In genomic region chr18:11124054-11124453, GRCh38 we compare ENCODE assay signal across 1 cellular context.
TF ChIP-seq lines count a peak whose summit lies in the region.

No MANE protein-coding gene starts in this region.

TF ChIP-seq in HepG2, 621 proteins besides CTCF, POLR2A, EP300 and RAD21 (continued from another document):
- TF ChIP-seq, protein P1, sequence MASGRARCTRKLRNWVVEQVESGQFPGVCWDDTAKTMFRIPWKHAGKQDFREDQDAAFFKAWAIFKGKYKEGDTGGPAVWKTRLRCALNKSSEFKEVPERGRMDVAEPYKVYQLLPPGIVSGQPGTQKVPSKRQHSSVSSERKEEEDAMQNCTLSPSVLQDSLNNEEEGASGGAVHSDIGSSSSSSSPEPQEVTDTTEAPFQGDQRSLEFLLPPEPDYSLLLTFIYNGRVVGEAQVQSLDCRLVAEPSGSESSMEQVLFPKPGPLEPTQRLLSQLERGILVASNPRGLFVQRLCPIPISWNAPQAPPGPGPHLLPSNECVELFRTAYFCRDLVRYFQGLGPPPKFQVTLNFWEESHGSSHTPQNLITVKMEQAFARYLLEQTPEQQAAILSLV (CRISPR knock-in tag; IDR thresholded peaks at IDR 0.05; ENCODE audit: borderline replicate concordance), result no peak
- TF ChIP-seq ZNF749 (CRISPR knock-in tag; IDR thresholded peaks at IDR 0.05; ENCODE audit: borderline replicate concordance) (no peak), ZMAT3 (CRISPR knock-in tag; conservative IDR thresholded peaks at IDR 0.05) (no peak), NFKB2 (CRISPR knock-in tag; IDR thresholded peaks at IDR 0.05; ENCODE audit: borderline replicate concordance) (no peak), ARHGAP35 (CRISPR knock-in tag; IDR thresholded peaks at IDR 0.05; ENCODE audit: borderline replicate concordance) (no peak), GATA4 (IDR thresholded peaks at IDR 0.05; ENCODE audit: borderline replicate concordance, low read depth) (no peak), CEBPG (CRISPR knock-in tag; IDR thresholded peaks at IDR 0.05) (peak; percentile 92), CENPX (CRISPR knock-in tag; IDR thresholded peaks at IDR 0.05) (no peak), RFX5 (IDR thresholded peaks at IDR 0.05; ENCODE audit: low read depth, low read length) (no peak), SOX13 (IDR thresholded peaks at IDR 0.05) (no peak), SOX13 (CRISPR knock-in tag; conservative IDR thresholded peaks at IDR 0.05 in 1 of 2, IDR thresholded peaks at IDR 0.05 in 1 of 2) (peak in 1 of 2 experiments; percentile 88; a peak in 2 of 4 replicates), ZFP1 (CRISPR knock-in tag; IDR thresholded peaks at IDR 0.05) (no peak), SKI (IDR thresholded peaks at IDR 0.05; ENCODE audit: partially characterized antibody) (no peak), SIX1 (CRISPR knock-in tag; IDR thresholded peaks at IDR 0.05; ENCODE audit: borderline replicate concordance) (peak; percentile 28; the same call in 1 of the 2 replicates), ARID5B (CRISPR knock-in tag; IDR thresholded peaks at IDR 0.05) (peak; percentile 42; the same call in 1 of the 2 replicates), ZNF24 (IDR thresholded peaks at IDR 0.05) (peak; percentile 83), FOXC1 (CRISPR knock-in tag; IDR thresholded peaks at IDR 0.05; ENCODE audit: borderline replicate concordance) (no peak), KMT2B (CRISPR knock-in tag; IDR thresholded peaks at IDR 0.05) (no peak), GATAD2A (CRISPR knock-in tag; IDR thresholded peaks at IDR 0.05) (peak; percentile 52), ADNP (CRISPR knock-in tag; IDR thresholded peaks at IDR 0.05) (no peak), ZNF570 (CRISPR knock-in tag; IDR thresholded peaks at IDR 0.05; ENCODE audit: borderline replicate concordance) (no peak), NONO (IDR thresholded peaks at IDR 0.05) (no peak), NONO (CRISPR knock-in tag; conservative IDR thresholded peaks at IDR 0.05) (no peak), ZNF766 (CRISPR knock-in tag; IDR thresholded peaks at IDR 0.05; ENCODE audit: borderline replicate concordance) (no peak), KAT2B (IDR thresholded peaks at IDR 0.05; ENCODE audit: borderline replicate concordance, low read depth, low read length) (no peak), HOMEZ (CRISPR knock-in tag; IDR thresholded peaks at IDR 0.05; ENCODE audit: low read depth) (0 out of 2 replicates have a peak, but pooled peaks have one; percentile 19), ZNF747 (CRISPR knock-in tag; IDR thresholded peaks at IDR 0.05; ENCODE audit: borderline replicate concordance) (no peak), SIX4 (CRISPR knock-in tag; IDR thresholded peaks at IDR 0.05) (0 out of 2 replicates have a peak, but pooled peaks have one; percentile 60), SOX5 (CRISPR knock-in tag; IDR thresholded peaks at IDR 0.05; ENCODE audit: borderline replicate concordance) (peak; percentile 29; the same call in 1 of the 2 replicates), RBM22 (optimal IDR thresholded peaks at IDR 0.05; ENCODE audit: low read length) (no peak)
- TF ChIP-seq, protein P2, sequence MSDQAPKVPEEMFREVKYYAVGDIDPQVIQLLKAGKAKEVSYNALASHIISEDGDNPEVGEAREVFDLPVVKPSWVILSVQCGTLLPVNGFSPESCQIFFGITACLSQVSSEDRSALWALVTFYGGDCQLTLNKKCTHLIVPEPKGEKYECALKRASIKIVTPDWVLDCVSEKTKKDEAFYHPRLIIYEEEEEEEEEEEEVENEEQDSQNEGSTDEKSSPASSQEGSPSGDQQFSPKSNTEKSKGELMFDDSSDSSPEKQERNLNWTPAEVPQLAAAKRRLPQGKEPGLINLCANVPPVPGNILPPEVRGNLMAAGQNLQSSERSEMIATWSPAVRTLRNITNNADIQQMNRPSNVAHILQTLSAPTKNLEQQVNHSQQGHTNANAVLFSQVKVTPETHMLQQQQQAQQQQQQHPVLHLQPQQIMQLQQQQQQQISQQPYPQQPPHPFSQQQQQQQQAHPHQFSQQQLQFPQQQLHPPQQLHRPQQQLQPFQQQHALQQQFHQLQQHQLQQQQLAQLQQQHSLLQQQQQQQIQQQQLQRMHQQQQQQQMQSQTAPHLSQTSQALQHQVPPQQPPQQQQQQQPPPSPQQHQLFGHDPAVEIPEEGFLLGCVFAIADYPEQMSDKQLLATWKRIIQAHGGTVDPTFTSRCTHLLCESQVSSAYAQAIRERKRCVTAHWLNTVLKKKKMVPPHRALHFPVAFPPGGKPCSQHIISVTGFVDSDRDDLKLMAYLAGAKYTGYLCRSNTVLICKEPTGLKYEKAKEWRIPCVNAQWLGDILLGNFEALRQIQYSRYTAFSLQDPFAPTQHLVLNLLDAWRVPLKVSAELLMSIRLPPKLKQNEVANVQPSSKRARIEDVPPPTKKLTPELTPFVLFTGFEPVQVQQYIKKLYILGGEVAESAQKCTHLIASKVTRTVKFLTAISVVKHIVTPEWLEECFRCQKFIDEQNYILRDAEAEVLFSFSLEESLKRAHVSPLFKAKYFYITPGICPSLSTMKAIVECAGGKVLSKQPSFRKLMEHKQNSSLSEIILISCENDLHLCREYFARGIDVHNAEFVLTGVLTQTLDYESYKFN (CRISPR knock-in tag; conservative IDR thresholded peaks at IDR 0.05), result 0 out of 2 replicates have a peak, but pooled peaks have one; percentile 20
- TF ChIP-seq, protein P3, sequence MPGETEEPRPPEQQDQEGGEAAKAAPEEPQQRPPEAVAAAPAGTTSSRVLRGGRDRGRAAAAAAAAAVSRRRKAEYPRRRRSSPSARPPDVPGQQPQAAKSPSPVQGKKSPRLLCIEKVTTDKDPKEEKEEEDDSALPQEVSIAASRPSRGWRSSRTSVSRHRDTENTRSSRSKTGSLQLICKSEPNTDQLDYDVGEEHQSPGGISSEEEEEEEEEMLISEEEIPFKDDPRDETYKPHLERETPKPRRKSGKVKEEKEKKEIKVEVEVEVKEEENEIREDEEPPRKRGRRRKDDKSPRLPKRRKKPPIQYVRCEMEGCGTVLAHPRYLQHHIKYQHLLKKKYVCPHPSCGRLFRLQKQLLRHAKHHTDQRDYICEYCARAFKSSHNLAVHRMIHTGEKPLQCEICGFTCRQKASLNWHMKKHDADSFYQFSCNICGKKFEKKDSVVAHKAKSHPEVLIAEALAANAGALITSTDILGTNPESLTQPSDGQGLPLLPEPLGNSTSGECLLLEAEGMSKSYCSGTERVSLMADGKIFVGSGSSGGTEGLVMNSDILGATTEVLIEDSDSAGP (CRISPR knock-in tag; IDR thresholded peaks at IDR 0.05; ENCODE audit: borderline replicate concordance), result no peak
- TF ChIP-seq, protein P4, sequence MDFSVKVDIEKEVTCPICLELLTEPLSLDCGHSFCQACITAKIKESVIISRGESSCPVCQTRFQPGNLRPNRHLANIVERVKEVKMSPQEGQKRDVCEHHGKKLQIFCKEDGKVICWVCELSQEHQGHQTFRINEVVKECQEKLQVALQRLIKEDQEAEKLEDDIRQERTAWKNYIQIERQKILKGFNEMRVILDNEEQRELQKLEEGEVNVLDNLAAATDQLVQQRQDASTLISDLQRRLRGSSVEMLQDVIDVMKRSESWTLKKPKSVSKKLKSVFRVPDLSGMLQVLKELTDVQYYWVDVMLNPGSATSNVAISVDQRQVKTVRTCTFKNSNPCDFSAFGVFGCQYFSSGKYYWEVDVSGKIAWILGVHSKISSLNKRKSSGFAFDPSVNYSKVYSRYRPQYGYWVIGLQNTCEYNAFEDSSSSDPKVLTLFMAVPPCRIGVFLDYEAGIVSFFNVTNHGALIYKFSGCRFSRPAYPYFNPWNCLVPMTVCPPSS (IDR thresholded peaks at IDR 0.05), result no peak
TF ChIP-seq in HepG2: peak in this region for 15.
